ENCODE assay signal across 28 cellular contexts in genomic region chr4:39922389-39922788, GRCh38. TPM values are rescaled to one million over a fixed set of nuclear protein-coding genes. Genes with fewer than 3 reads are reported as not detected.
DNase-seq lines count a peak whose midpoint lies in the region; ATAC-seq, FAIRE-seq and TF ChIP-seq lines count a peak whose summit lies in the region.
"Had no signal": no experiment of that assay in that cellular context is flagged by ENCODE, and none has a peak within 500 bp of the region (broad histone marks: within the 10 kb centered on the region; RNA-seq: fewer than 3 reads in every experiment).

No MANE protein-coding gene starts in this region.

- no peak overlapping the region for H3K27ac ChIP-seq in small intestine (ENCODE audit: low read depth in 1 of 2, low read length in 1 of 2)
- H3K27ac ChIP-seq: C4-2B, GM23248, SJCRH30 had no signal

- 24 to 67% (median 45%) methylated on average over 2 of the region's 2 CpGs for WGBS in small intestine, 3 donors

- H3K4me3 ChIP-seq in small intestine (ENCODE audit: low read depth in 1 of 2, low read length in 2 of 2) (no peak overlapping the region), foreskin fibroblast (ENCODE audit: low read depth in 1 of 2, low read length in 2 of 2) (no peak overlapping the region)
- H3K4me3 ChIP-seq: GM23248, SJCRH30 had no signal

- H3K27me3 ChIP-seq in small intestine (ENCODE audit: control insufficient read depth in 2 of 2, insufficient read depth in 2 of 2, low read length in 2 of 2) = no peaks in the 10 kb centered on the region
- H3K27me3 ChIP-seq: SJCRH30 had no signal

- H3K9me3 ChIP-seq in small intestine (ENCODE audit: control insufficient read depth, low read depth) = no peaks in the 10 kb centered on the region
- H3K9me3 ChIP-seq: Caco-2, SJCRH30 had no signal

- H3K4me1 ChIP-seq in small intestine (ENCODE audit: control insufficient read depth in 2 of 2, insufficient read depth in 1 of 2, low read depth in 1 of 2, low read length in 1 of 2) = no peaks in the 10 kb centered on the region
- H3K4me1 ChIP-seq: SJCRH30 had no signal

- TF ChIP-seq CTCF in D721Med (IDR thresholded peaks at IDR 0.05; ENCODE audit: insufficient read depth, missing control alignments) = no peak
- no peak for TF ChIP-seq CTCF in foreskin fibroblast (IDR thresholded peaks at IDR 0.05; ENCODE audit: low read depth, low read length)

- H3K36me3 ChIP-seq in small intestine (ENCODE audit: control insufficient read depth in 2 of 2, insufficient read depth in 2 of 2, low read length in 2 of 2) = peaks cover 3 to 5% of the 10 kb centered on the region in 2 donors

- peak; percentile 11 for FAIRE-seq in D721Med (lab: Jason Lieb, UNC)
- FAIRE-seq in small intestine (lab: Jason Lieb, UNC) = no peak
- FAIRE-seq: GM12892, HepG2 had no signal

- ATAC-seq in GM18909 (IDR thresholded peaks at IDR 0.05; ENCODE audit: poor library complexity, unreplicated experiment) (no peak), HG03175 (IDR thresholded peaks at IDR 0.05; ENCODE audit: unreplicated experiment) (no peak)
- ATAC-seq: CD8-positive, alpha-beta T cell; HepG2; Right ventricle myocardium inferior had no signal

- DNase-seq in D721Med (ENCODE audit: insufficient read length, low spot score) (no peak), SW480 (ENCODE audit: low spot score) (peak; percentile 20), kidney glomerular epithelial cell (lab: John Stamatoyannopoulos, UW) (peak; percentile 49), small intestine (peak; percentile 63), foreskin fibroblast (no peak)
- DNase-seq: Caco-2; CD8-positive, alpha-beta T cell; DMS 273 treated with DMSO at 0.1 percent for 48 hours; DMS79; EL; GF-D8; GM23248; H9; Kasumi-1; NCI-H1105; NCI-H1436 treated with DMSO at 0.1 percent for 48 hours; NCI-H187 treated with DMSO at 0.1 percent for 48 hours; NCI-H2171 treated with DMSO at 0.1 percent for 48 hours; NCI-H345; NCI-H524; NCI-H774; SJCRH30 had no signal

RNA-seq across cellular contexts. Expression of gene PDS5A, which starts 55.3 kb away (rescaled TPM):
- 10 to 100 TPM; 17.6 to 23.3 (median 22.7) TPM for polyA plus RNA-seq in small intestine

Comparison
In these comparisons a context has a peak if more than half of its experiments do, and no peak if none do; other contexts are left out.
1. DNase-seq: peak in SW480 (single experiment), kidney glomerular epithelial cell (single experiment) and small intestine (single experiment); none in D721Med (single experiment) and foreskin fibroblast (0 of 2).